ENCODE assay signal across 9 cellular contexts in genomic region chr3:45143673-45144670, GRCh38.
DNase-seq lines count a peak whose midpoint lies in the region; ATAC-seq lines count a peak whose summit lies in the region.
"Had no signal": no experiment of that assay in that cellular context is flagged by ENCODE, and none has a peak within 500 bp of the region (broad histone marks: within the 10 kb centered on the region; RNA-seq: fewer than 3 reads in every experiment).

No MANE protein-coding gene starts in this region.

- ATAC-seq in HG03175 (IDR thresholded peaks at IDR 0.05; ENCODE audit: unreplicated experiment): peak; percentile 60
- no peak for ATAC-seq in GM18867 (IDR thresholded peaks at IDR 0.05; ENCODE audit: unreplicated experiment)
- no peak for ATAC-seq in GM19023 (IDR thresholded peaks at IDR 0.05; ENCODE audit: unreplicated experiment)
- ATAC-seq in HG02763 (IDR thresholded peaks at IDR 0.05; ENCODE audit: unreplicated experiment): no peak

- H3K4me3 ChIP-seq in GM08714 (ENCODE audit: low read length): peak overlapping the region; percentile 37; the same call in 1 of the 2 replicates

- peak; percentile 35 for DNase-seq in amniotic epithelial cell (ENCODE audit: low read depth)
- peak; percentile 4 for DNase-seq in midbrain (lab: John Stamatoyannopoulos, UW)
- DNase-seq in NCI-H2196 (lab: John Stamatoyannopoulos, UW; ENCODE audit: unreplicated experiment): no peak
- DNase-seq: EL had no signal
